Comparison of ENCODE assay signal across 15 cellular contexts in the genomic region with DNA sequence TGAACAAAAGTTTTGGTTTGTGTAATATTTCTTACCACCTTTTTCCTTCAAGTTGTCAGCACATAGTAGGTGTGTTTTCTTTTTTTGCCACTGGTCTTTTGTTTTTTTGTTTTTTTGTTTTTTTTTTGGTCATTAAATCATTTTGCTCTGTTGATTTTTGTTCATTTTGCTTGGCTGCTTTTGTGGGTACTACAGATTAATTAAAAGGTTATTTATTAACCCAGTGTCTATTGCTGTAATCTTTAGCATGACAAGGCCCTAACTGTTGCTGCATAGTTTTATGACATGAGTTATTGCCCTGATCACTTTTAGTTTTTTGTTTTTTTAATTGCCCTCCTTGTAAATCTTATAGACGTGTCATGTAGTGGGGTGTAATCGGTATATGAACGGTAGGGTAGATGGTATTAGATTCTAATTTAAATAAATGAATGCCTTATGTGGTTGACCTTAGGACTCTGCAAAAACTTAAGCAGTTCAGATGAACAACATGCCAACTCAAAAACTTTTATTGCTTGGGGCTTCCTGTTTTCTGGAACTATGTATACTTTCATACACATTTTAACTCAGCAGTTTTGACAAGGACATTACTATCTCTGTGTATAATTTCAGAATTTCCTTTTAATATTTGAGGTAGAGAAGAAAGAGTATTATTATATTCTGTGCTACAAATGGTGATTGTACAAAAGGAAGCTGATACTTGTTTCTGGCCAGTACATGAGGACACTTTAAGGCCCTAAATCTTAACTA. TPM values are rescaled to one million over a fixed set of nuclear protein-coding genes. Genes with fewer than 3 reads are reported as not detected.
A peak's percentile ranks its signal among the peaks of the same experiment; 100 is the strongest.
DNase-seq lines count a peak whose midpoint lies in the region; ATAC-seq and TF ChIP-seq lines count a peak whose summit lies in the region.
"Had no signal": no experiment of that assay in that cellular context is flagged by ENCODE, and none has a peak within 500 bp of the region (broad histone marks: within the 10 kb centered on the region; RNA-seq: fewer than 3 reads in every experiment).

No MANE protein-coding gene starts in this region.

- H3K4me3 Mint-ChIP-seq in endothelial cell (ENCODE audit: unreplicated experiment), result peak overlapping the region; percentile 7
- peak overlapping the region in 2 of 3 experiments; percentile 8 to 39 for H3K4me3 Mint-ChIP-seq in nephron

- in situ Hi-C loops in Caki2 (cut with HindIII; ENCODE audit: low pct_unique_long_range_greater_than_20kb, low sequenced_read_pairs), result no loop called here

- H3K36me3 Mint-ChIP-seq in endothelial cell (ENCODE audit: low read depth, unreplicated experiment), result peaks cover 40% of the 10 kb centered on the region
- H3K36me3 Mint-ChIP-seq in nephron (ENCODE audit: low read depth), result peaks cover 92% of the 10 kb centered on the region

- ATAC-seq in GM19351 (IDR thresholded peaks at IDR 0.05; ENCODE audit: unreplicated experiment), result no peak
- ATAC-seq: foreskin keratinocyte, right cardiac atrium had no signal

- H3K9me3 Mint-ChIP-seq in endothelial cell (ENCODE audit: unreplicated experiment) (no peaks in the 10 kb centered on the region), nephron (no peaks in the 10 kb centered on the region)
- H3K9me3 Mint-ChIP-seq: stimulated activated naive CD8-positive, alpha-beta T cell treated with anti-CD3 and anti-CD28 coated beads, Interleukin-15, Interleukin-2, amounts not matched to agents 100 ng/mL and 50 ng/mL, for 24 hours had no signal

- H3F3A ChIP-seq in Loucy (ENCODE audit: low read depth), result no peaks in the 10 kb centered on the region

- TF ChIP-seq CTCF in Loucy (conservative IDR thresholded peaks at IDR 0.05; ENCODE audit: low read length) (no peak), endothelial cell (IDR thresholded peaks at IDR 0.05; ENCODE audit: unreplicated experiment) (no peak), nephron (IDR thresholded peaks at IDR 0.05; ENCODE audit: unreplicated experiment in 3 of 3) (no peak)

- H4K20me1 ChIP-seq in Loucy (ENCODE audit: insufficient read depth, low read length, poor library complexity, severe bottlenecking), result peaks cover 94% of the 10 kb centered on the region

- no peaks in the 10 kb centered on the region for H3K9me2 ChIP-seq in Loucy (replicated peaks; ENCODE audit: low read depth, low read length)

- H3K27me3 Mint-ChIP-seq in endothelial cell (ENCODE audit: unreplicated experiment) (no peaks in the 10 kb centered on the region), nephron (ENCODE audit: low read depth) (no peaks in the 10 kb centered on the region)
- H3K27me3 Mint-ChIP-seq: stimulated activated naive CD8-positive, alpha-beta T cell treated with anti-CD3 and anti-CD28 coated beads, Interleukin-15, Interleukin-2, amounts not matched to agents 100 ng/mL and 50 ng/mL, for 24 hours had no signal

- peak overlapping the region; percentile 100 for H3K4me2 ChIP-seq in Loucy (ENCODE audit: low read depth, low read length, poor library complexity, severe bottlenecking)

- H3K27ac Mint-ChIP-seq in endothelial cell (ENCODE audit: unreplicated experiment) (no peak overlapping the region), nephron (peak overlapping the region; percentile 65 to 74 (median 72))

- H3K27me3 ChIP-seq in Loucy (ENCODE audit: insufficient read depth, low read length, poor library complexity, severe bottlenecking), result no peaks in the 10 kb centered on the region
- H3K27me3 ChIP-seq: BLaER1 treated with 17β-estradiol and CSF1 and Interleukin-3, amounts not matched to agents 10 nM and 100 nM; foreskin keratinocyte had no signal

- H3K4me1 Mint-ChIP-seq in endothelial cell (ENCODE audit: unreplicated experiment) (peaks cover 12% of the 10 kb centered on the region), nephron (peaks cover 46% of the 10 kb centered on the region)

- H3K4me3 ChIP-seq in Loucy (ENCODE audit: low read length, poor library complexity, severe bottlenecking), result peak overlapping the region; percentile 94
- H3K4me3 ChIP-seq: BLaER1 treated with 17β-estradiol and CSF1 and Interleukin-3, amounts not matched to agents 10 nM and 100 nM had no signal

- peaks cover 71% of the 10 kb centered on the region for H3K4me1 ChIP-seq in Loucy (ENCODE audit: insufficient read depth, low read length, poor library complexity, severe bottlenecking)

- H3K36me3 ChIP-seq in Loucy (ENCODE audit: insufficient read depth, low read length), result peaks cover 91% of the 10 kb centered on the region

- H3K79me2 ChIP-seq in Loucy (ENCODE audit: insufficient read depth, low read length), result peaks cover 99% of the 10 kb centered on the region

- H3K9ac ChIP-seq in Loucy (ENCODE audit: low read depth, low read length, poor library complexity, severe bottlenecking), result peak overlapping the region; percentile 10
- H3K9ac ChIP-seq: BLaER1 treated with 17β-estradiol and CSF1 and Interleukin-3, amounts not matched to agents 10 nM and 100 nM had no signal

- H2AFZ ChIP-seq in Loucy (ENCODE audit: low read length), result no peak overlapping the region

- DNase-seq in Caki2 (ENCODE audit: low read depth), result peak; percentile 81
- no peak for DNase-seq in endothelial cell (ENCODE audit: low spot score)
- no peak for DNase-seq in OCI-M2 (lab: John Stamatoyannopoulos, UW; ENCODE audit: unreplicated experiment)
- no peak for DNase-seq in GOT3 (lab: John Stamatoyannopoulos, UW)
- no peak for DNase-seq in NCI-H1694 (lab: John Stamatoyannopoulos, UW)
- DNase-seq: foreskin keratinocyte; NCI-H2171; right cardiac atrium; stimulated activated CD4-positive, alpha-beta T cell treated with anti-CD3 and anti-CD28 coated beads, Interleukin-4, amount 100 ng/mL, for 24 hours had no signal

- no peaks in the 10 kb centered on the region for H3K9me3 ChIP-seq in Loucy (ENCODE audit: insufficient read depth, low read depth, low read length)
- H3K9me3 ChIP-seq: BLaER1 treated with 17β-estradiol and CSF1 and Interleukin-3, amounts not matched to agents 10 nM and 100 nM had no signal

RNA-seq across cellular contexts. Expression of gene EWSR1, which starts 7.9 kb away (rescaled TPM):
- 172 and 173 TPM in 2 replicates for total RNA-seq in Caki2 (2014; rRNA removed; shearing (Covaris generic); ENCODE audit: low replicate concordance)
- 307 TPM for total RNA-seq in endothelial cell (ENCODE audit: unreplicated experiment)

RNA-seq across cellular contexts. Expression of gene RHBDD3, which starts 8.2 kb away (rescaled TPM):
- 52.2 and 61.5 TPM in 2 replicates for total RNA-seq in Caki2 (2014; rRNA removed; shearing (Covaris generic); ENCODE audit: low replicate concordance)
- 56.5 TPM for total RNA-seq in endothelial cell (ENCODE audit: unreplicated experiment)

RNA-seq across cellular contexts. Expression of gene GAS2L1, which starts 30.5 kb away (rescaled TPM):
- total RNA-seq in Caki2 (2014; rRNA removed; shearing (Covaris generic); ENCODE audit: low replicate concordance), result 18.5 and 20.8 TPM in 2 replicates
- total RNA-seq in endothelial cell (ENCODE audit: unreplicated experiment), result 33.6 TPM

RNA-seq across cellular contexts. Expression of gene RASL10A, which starts 39.5 kb away (rescaled TPM):
- total RNA-seq in Caki2 (2014; rRNA removed; shearing (Covaris generic); ENCODE audit: low replicate concordance), result not detected in 2 replicates
- total RNA-seq in endothelial cell (ENCODE audit: unreplicated experiment), result 30.1 TPM
- total RNA-seq: foreskin keratinocyte, H4 had no signal
